ENCODE assay signal across 1 cellular context in the genomic region with DNA sequence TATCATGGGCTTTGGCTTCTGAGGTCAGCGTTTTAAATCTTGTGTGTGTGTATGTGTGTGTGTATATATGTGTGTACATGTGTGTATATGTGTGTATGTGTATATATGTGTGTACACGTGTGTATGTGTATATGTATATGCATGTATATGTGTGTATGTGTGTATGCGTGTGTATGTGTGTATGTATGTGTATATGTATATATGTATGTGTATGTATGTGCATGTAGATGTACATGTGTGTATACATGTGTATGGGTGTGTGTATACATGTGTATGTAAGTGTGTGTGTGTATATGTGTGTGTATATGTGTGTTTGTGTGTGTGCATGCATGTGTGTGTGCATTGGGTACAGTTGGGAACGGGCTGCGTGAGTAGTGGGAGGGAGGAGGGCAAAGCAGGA.
TF ChIP-seq lines count a peak whose summit lies in the region.

No MANE protein-coding gene starts in this region.

TF ChIP-seq in HepG2, 621 proteins besides CTCF, POLR2A, EP300 and RAD21:
- TF ChIP-seq, protein P1, sequence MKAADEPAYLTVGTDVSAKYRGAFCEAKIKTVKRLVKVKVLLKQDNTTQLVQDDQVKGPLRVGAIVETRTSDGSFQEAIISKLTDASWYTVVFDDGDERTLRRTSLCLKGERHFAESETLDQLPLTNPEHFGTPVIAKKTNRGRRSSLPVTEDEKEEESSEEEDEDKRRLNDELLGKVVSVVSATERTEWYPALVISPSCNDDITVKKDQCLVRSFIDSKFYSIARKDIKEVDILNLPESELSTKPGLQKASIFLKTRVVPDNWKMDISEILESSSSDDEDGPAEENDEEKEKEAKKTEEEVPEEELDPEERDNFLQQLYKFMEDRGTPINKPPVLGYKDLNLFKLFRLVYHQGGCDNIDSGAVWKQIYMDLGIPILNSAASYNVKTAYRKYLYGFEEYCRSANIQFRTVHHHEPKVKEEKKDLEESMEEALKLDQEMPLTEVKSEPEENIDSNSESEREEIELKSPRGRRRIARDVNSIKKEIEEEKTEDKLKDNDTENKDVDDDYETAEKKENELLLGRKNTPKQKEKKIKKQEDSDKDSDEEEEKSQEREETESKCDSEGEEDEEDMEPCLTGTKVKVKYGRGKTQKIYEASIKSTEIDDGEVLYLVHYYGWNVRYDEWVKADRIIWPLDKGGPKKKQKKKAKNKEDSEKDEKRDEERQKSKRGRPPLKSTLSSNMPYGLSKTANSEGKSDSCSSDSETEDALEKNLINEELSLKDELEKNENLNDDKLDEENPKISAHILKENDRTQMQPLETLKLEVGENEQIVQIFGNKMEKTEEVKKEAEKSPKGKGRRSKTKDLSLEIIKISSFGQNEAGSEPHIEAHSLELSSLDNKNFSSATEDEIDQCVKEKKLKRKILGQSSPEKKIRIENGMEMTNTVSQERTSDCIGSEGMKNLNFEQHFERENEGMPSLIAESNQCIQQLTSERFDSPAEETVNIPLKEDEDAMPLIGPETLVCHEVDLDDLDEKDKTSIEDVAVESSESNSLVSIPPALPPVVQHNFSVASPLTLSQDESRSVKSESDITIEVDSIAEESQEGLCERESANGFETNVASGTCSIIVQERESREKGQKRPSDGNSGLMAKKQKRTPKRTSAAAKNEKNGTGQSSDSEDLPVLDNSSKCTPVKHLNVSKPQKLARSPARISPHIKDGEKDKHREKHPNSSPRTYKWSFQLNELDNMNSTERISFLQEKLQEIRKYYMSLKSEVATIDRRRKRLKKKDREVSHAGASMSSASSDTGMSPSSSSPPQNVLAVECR (CRISPR knock-in tag; IDR thresholded peaks at IDR 0.05; ENCODE audit: borderline replicate concordance) = no peak
- TF ChIP-seq, protein P2, sequence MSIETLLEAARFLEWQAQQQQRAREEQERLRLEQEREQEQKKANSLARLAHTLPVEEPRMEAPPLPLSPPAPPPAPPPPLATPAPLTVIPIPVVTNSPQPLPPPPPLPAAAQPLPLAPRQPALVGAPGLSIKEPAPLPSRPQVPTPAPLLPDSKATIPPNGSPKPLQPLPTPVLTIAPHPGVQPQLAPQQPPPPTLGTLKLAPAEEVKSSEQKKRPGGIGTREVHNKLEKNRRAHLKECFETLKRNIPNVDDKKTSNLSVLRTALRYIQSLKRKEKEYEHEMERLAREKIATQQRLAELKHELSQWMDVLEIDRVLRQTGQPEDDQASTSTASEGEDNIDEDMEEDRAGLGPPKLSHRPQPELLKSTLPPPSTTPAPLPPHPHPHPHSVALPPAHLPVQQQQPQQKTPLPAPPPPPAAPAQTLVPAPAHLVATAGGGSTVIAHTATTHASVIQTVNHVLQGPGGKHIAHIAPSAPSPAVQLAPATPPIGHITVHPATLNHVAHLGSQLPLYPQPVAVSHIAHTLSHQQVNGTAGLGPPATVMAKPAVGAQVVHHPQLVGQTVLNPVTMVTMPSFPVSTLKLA (IDR thresholded peaks at IDR 0.05) = peak; percentile 85
